8 cellular contexts compared by ENCODE assay signal in genomic region chr9:135412308-135413085, GRCh38.
DNase-seq lines count a peak whose midpoint lies in the region; ATAC-seq and TF ChIP-seq lines count a peak whose summit lies in the region.
"Not testable (repeated sequence)": the region's sequence is repeated elsewhere in the genome, so short reads cannot be mapped to it uniquely, and the experiment has no call there.

No MANE protein-coding gene starts in this region.

- not testable (repeated sequence) for H3K9me3 Mint-ChIP-seq in stimulated activated memory B cell treated with anti-CD40 and anti-IgM and Interleukin-4, amounts not matched to agents 10 μg/mL and 1 μg/mL and 100 μg/mL, for 72 hours

- H3K4me1 Mint-ChIP-seq in stimulated activated memory B cell treated with anti-CD40 and anti-IgM and Interleukin-4, amounts not matched to agents 10 μg/mL and 1 μg/mL and 100 μg/mL, for 72 hours: not testable (repeated sequence)

- intact Hi-C loops in head of caudate nucleus (cut with DNase I): not testable (repeated sequence)

- H3K36me3 Mint-ChIP-seq in stimulated activated memory B cell treated with anti-CD40 and anti-IgM and Interleukin-4, amounts not matched to agents 10 μg/mL and 1 μg/mL and 100 μg/mL, for 72 hours: not testable (repeated sequence)

- TF ChIP-seq CTCF in VCaP (conservative IDR thresholded peaks at IDR 0.05): peak; percentile 100
- TF ChIP-seq CTCF in neutrophil (IDR thresholded peaks at IDR 0.05): peak; percentile 78

- H3K4me3 Mint-ChIP-seq in stimulated activated memory B cell treated with anti-CD40 and anti-IgM and Interleukin-4, amounts not matched to agents 10 μg/mL and 1 μg/mL and 100 μg/mL, for 72 hours: not testable (repeated sequence)

- H3K27ac Mint-ChIP-seq in stimulated activated memory B cell treated with anti-CD40 and anti-IgM and Interleukin-4, amounts not matched to agents 10 μg/mL and 1 μg/mL and 100 μg/mL, for 72 hours: not testable (repeated sequence)

- peak overlapping the region; percentile 52; the same call in 1 of the 2 replicates for H3K27ac ChIP-seq in VCaP
- not testable (repeated sequence) for H3K27ac ChIP-seq in neutrophil

- H3K27me3 ChIP-seq in neutrophil: peaks cover 66% of the 10 kb centered on the region

- H3K4me3 ChIP-seq in neutrophil (ENCODE audit: low read depth in 1 of 2, low read length in 1 of 2): not testable (repeated sequence)

- peaks cover 5 to 13% of the 10 kb centered on the region in 2 experiments for H3K4me1 ChIP-seq in neutrophil (ENCODE audit: control insufficient read depth in 1 of 2, insufficient read depth in 1 of 2, low read depth in 1 of 2, low read length in 1 of 2)

- peak; percentile 54 for ATAC-seq in HG03108 (IDR thresholded peaks at IDR 0.05; ENCODE audit: unreplicated experiment)
- ATAC-seq in stimulated activated memory B cell treated with anti-CD40 and anti-IgM and Interleukin-4, amounts not matched to agents 10 μg/mL and 1 μg/mL and 100 μg/mL, for 72 hours: peak; percentile 69

- not testable (repeated sequence) for H3K9me3 ChIP-seq in neutrophil

- peaks cover 21% of the 10 kb centered on the region for H3K27me3 Mint-ChIP-seq in stimulated activated memory B cell treated with anti-CD40 and anti-IgM and Interleukin-4, amounts not matched to agents 10 μg/mL and 1 μg/mL and 100 μg/mL, for 72 hours

- H3K36me3 ChIP-seq in neutrophil: not testable (repeated sequence)

- DNase-seq in D341Med (ENCODE audit: low spot score) (peak; percentile 97), NCI-H446 (lab: John Stamatoyannopoulos, UW) (peak; percentile 11 to 80), amygdala (lab: John Stamatoyannopoulos, UW) (peak in 43 of 56 donors; percentile 10 to 81 (median 50)), head of caudate nucleus (peak; percentile 32 to 88 (median 76))

Comparison
In these comparisons a context has a peak if more than half of its experiments do, and no peak if none do; other contexts are left out.
1. DNase-seq: peak in every context shown above with its lines; median percentile 97 in D341Med; 76 in head of caudate nucleus; 50 in amygdala; 46 in NCI-H446.